Comparison of ENCODE assay signal across 1 cellular context in the genomic region with DNA sequence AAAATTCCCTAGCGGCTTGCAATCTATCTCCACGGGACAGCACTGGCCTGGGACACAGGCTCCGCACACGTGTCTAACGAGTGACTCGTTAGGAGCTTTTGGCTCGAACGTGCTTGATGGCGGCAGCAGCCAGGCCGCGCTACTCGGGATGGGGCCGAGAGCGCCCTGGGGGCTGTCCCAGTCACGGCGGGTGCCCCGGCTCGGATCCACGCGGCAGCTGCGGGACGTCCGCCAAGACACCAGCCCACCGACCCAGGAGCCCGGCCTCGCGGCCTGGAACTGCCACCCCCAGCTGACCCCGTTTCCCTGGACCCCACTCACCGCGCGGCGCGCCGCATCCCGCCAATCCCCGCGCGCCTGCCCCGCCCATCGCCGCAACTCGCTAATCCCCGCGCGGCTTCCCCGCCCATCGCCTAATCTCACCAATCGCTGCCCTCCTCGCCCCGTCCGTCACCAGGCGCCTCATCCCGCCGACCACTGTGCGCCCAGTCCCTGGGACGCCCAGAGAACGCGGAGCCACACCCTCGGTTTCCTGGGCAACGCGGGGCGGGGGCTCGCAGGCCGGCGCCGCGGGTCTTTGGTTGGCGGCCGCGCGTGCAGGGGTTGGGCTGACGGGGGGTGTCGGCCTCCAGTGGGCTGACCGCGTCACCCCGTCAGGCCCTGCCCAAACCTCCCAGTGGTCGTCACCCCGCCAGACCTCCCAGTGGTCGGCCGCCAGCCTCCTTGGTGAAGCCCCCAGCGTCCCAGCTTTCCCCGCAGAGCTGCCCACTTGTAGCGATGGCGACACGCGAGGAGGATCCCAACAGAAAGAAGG.
A peak's percentile ranks its signal among the peaks of the same experiment; 100 is the strongest.
TF ChIP-seq lines count a peak whose summit lies in the region.

A gene (minus strand): TSS at position 359 of the 814 bp plus-strand sequence. CDS start 1,495 bp downstream, outside the sequence.

TF ChIP-seq in HepG2, 621 proteins besides CTCF, POLR2A, EP300 and RAD21 (continued from another document and continues in another):
- no peak for TF ChIP-seq MAZ (IDR thresholded peaks at IDR 0.05; ENCODE audit: borderline replicate concordance, low read depth, low read length)
- peak; percentile 62 for TF ChIP-seq MAZ (CRISPR knock-in tag; IDR thresholded peaks at IDR 0.05; ENCODE audit: low read depth)
- TF ChIP-seq ARNT2 (CRISPR knock-in tag; IDR thresholded peaks at IDR 0.05; ENCODE audit: low read depth) = peak; percentile 86; the same call in 1 of the 2 replicates
- TF ChIP-seq, protein P1, sequence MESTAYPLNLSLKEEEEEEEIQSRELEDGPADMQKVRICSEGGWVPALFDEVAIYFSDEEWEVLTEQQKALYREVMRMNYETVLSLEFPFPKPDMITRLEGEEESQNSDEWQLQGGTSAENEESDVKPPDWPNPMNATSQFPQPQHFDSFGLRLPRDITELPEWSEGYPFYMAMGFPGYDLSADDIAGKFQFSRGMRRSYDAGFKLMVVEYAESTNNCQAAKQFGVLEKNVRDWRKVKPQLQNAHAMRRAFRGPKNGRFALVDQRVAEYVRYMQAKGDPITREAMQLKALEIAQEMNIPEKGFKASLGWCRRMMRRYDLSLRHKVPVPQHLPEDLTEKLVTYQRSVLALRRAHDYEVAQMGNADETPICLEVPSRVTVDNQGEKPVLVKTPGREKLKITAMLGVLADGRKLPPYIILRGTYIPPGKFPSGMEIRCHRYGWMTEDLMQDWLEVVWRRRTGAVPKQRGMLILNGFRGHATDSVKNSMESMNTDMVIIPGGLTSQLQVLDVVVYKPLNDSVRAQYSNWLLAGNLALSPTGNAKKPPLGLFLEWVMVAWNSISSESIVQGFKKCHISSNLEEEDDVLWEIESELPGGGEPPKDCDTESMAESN (CRISPR knock-in tag; conservative IDR thresholded peaks at IDR 0.05) = no peak; the same call in 1 of the 2 replicates
- 0 out of 2 replicates have a peak, but pooled peaks have one; percentile 15 for TF ChIP-seq ZNF121 (CRISPR knock-in tag; IDR thresholded peaks at IDR 0.05)
- TF ChIP-seq, protein P2, sequence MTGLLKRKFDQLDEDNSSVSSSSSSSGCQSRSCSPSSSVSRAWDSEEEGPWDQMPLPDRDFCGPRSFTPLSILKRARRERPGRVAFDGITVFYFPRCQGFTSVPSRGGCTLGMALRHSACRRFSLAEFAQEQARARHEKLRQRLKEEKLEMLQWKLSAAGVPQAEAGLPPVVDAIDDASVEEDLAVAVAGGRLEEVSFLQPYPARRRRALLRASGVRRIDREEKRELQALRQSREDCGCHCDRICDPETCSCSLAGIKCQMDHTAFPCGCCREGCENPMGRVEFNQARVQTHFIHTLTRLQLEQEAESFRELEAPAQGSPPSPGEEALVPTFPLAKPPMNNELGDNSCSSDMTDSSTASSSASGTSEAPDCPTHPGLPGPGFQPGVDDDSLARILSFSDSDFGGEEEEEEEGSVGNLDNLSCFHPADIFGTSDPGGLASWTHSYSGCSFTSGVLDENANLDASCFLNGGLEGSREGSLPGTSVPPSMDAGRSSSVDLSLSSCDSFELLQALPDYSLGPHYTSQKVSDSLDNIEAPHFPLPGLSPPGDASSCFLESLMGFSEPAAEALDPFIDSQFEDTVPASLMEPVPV (CRISPR knock-in tag; IDR thresholded peaks at IDR 0.05) = peak; percentile 85; the same call in 1 of the 2 replicates
- TF ChIP-seq ETV6 (CRISPR knock-in tag; conservative IDR thresholded peaks at IDR 0.05) = no peak
- TF ChIP-seq, protein P3, sequence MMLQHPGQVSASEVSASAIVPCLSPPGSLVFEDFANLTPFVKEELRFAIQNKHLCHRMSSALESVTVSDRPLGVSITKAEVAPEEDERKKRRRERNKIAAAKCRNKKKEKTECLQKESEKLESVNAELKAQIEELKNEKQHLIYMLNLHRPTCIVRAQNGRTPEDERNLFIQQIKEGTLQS (CRISPR knock-in tag; IDR thresholded peaks at IDR 0.05) = peak; percentile 69
- 0 out of 2 replicates have a peak, but pooled peaks have one; percentile 74 for TF ChIP-seq ZNF678 (CRISPR knock-in tag; IDR thresholded peaks at IDR 0.05)
- 0 out of 2 replicates have a peak, but pooled peaks have one; percentile 28 for TF ChIP-seq ETV5 (CRISPR knock-in tag; IDR thresholded peaks at IDR 0.05; ENCODE audit: borderline replicate concordance)
- 0 out of 2 replicates have a peak, but pooled peaks have one; percentile 61 for TF ChIP-seq ZSCAN30 (CRISPR knock-in tag; IDR thresholded peaks at IDR 0.05)
- TF ChIP-seq RFXAP (CRISPR knock-in tag; IDR thresholded peaks at IDR 0.05; ENCODE audit: borderline replicate concordance) = peak; percentile 91
- TF ChIP-seq, protein P4, sequence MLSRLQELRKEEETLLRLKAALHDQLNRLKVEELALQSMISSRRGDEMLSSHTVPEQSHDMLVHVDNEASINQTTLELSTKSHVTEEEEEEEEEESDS (CRISPR knock-in tag; IDR thresholded peaks at IDR 0.05; ENCODE audit: borderline replicate concordance) = 0 out of 2 replicates have a peak, but pooled peaks have one; percentile 32
- TF ChIP-seq JUND (CRISPR knock-in tag; IDR thresholded peaks at IDR 0.05) = no peak
- peak; percentile 39 for TF ChIP-seq AGO2 (optimal IDR thresholded peaks at IDR 0.05; ENCODE audit: low read depth, low read length)
- peak; percentile 85 for TF ChIP-seq CREB1 (IDR thresholded peaks at IDR 0.05)
- TF ChIP-seq CREB1 (CRISPR knock-in tag; IDR thresholded peaks at IDR 0.05) = peak; percentile 79; the same call in 1 of the 2 replicates
- no peak for TF ChIP-seq STAT5B (CRISPR knock-in tag; IDR thresholded peaks at IDR 0.05)
- peak; percentile 82 for TF ChIP-seq ZNF749 (CRISPR knock-in tag; IDR thresholded peaks at IDR 0.05; ENCODE audit: borderline replicate concordance)
- no peak; the same call in 1 of the 2 replicates for TF ChIP-seq CREM (IDR thresholded peaks at IDR 0.05)
- no peak for TF ChIP-seq CREM (CRISPR knock-in tag; IDR thresholded peaks at IDR 0.05)
- 0 out of 2 replicates have a peak, but pooled peaks have one; percentile 24 for TF ChIP-seq FOXK1 (CRISPR knock-in tag; IDR thresholded peaks at IDR 0.05; ENCODE audit: borderline replicate concordance, low read depth)
- TF ChIP-seq ZBTB7A (CRISPR knock-in tag; IDR thresholded peaks at IDR 0.05) = no peak
- TF ChIP-seq, protein P5, sequence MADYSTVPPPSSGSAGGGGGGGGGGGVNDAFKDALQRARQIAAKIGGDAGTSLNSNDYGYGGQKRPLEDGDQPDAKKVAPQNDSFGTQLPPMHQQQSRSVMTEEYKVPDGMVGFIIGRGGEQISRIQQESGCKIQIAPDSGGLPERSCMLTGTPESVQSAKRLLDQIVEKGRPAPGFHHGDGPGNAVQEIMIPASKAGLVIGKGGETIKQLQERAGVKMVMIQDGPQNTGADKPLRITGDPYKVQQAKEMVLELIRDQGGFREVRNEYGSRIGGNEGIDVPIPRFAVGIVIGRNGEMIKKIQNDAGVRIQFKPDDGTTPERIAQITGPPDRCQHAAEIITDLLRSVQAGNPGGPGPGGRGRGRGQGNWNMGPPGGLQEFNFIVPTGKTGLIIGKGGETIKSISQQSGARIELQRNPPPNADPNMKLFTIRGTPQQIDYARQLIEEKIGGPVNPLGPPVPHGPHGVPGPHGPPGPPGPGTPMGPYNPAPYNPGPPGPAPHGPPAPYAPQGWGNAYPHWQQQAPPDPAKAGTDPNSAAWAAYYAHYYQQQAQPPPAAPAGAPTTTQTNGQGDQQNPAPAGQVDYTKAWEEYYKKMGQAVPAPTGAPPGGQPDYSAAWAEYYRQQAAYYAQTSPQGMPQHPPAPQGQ (CRISPR knock-in tag; IDR thresholded peaks at IDR 0.05; ENCODE audit: borderline replicate concordance) = no peak
- TF ChIP-seq HNRNPK (IDR thresholded peaks at IDR 0.05; ENCODE audit: low read depth, low read length, poor library complexity, severe bottlenecking) = peak; percentile 82
- TF ChIP-seq GABPB1 (CRISPR knock-in tag; IDR thresholded peaks at IDR 0.05) = peak; percentile 74; the same call in 1 of the 2 replicates
- TF ChIP-seq REL (CRISPR knock-in tag; conservative IDR thresholded peaks at IDR 0.05) = peak; percentile 51; the same call in 1 of the 2 replicates
- peak; percentile 91 for TF ChIP-seq HES4 (CRISPR knock-in tag; IDR thresholded peaks at IDR 0.05; ENCODE audit: borderline replicate concordance)
- TF ChIP-seq, protein P6, sequence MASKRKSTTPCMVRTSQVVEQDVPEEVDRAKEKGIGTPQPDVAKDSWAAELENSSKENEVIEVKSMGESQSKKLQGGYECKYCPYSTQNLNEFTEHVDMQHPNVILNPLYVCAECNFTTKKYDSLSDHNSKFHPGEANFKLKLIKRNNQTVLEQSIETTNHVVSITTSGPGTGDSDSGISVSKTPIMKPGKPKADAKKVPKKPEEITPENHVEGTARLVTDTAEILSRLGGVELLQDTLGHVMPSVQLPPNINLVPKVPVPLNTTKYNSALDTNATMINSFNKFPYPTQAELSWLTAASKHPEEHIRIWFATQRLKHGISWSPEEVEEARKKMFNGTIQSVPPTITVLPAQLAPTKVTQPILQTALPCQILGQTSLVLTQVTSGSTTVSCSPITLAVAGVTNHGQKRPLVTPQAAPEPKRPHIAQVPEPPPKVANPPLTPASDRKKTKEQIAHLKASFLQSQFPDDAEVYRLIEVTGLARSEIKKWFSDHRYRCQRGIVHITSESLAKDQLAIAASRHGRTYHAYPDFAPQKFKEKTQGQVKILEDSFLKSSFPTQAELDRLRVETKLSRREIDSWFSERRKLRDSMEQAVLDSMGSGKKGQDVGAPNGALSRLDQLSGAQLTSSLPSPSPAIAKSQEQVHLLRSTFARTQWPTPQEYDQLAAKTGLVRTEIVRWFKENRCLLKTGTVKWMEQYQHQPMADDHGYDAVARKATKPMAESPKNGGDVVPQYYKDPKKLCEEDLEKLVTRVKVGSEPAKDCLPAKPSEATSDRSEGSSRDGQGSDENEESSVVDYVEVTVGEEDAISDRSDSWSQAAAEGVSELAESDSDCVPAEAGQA (IDR thresholded peaks at IDR 0.05; ENCODE audit: low read depth) = peak; percentile 23; the same call in 1 of the 2 replicates
- TF ChIP-seq, protein P6 (CRISPR knock-in tag; IDR thresholded peaks at IDR 0.05; ENCODE audit: borderline replicate concordance) = no peak
- TF ChIP-seq, protein P7, sequence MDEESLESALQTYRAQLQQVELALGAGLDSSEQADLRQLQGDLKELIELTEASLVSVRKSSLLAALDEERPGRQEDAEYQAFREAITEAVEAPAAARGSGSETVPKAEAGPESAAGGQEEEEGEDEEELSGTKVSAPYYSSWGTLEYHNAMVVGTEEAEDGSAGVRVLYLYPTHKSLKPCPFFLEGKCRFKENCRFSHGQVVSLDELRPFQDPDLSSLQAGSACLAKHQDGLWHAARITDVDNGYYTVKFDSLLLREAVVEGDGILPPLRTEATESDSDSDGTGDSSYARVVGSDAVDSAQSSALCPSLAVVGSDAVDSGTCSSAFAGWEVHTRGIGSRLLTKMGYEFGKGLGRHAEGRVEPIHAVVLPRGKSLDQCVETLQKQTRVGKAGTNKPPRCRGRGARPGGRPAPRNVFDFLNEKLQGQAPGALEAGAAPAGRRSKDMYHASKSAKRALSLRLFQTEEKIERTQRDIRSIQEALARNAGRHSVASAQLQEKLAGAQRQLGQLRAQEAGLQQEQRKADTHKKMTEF (CRISPR knock-in tag; IDR thresholded peaks at IDR 0.05) = peak; percentile 76; the same call in 1 of the 2 replicates
- no peak for TF ChIP-seq ZMYM2 (CRISPR knock-in tag; IDR thresholded peaks at IDR 0.05)
- no peak for TF ChIP-seq ZNF282 (IDR thresholded peaks at IDR 0.05; ENCODE audit: partially characterized antibody)
- peak; percentile 57; the same call in 1 of the 2 replicates for TF ChIP-seq KLF12 (CRISPR knock-in tag; IDR thresholded peaks at IDR 0.05; ENCODE audit: borderline replicate concordance)
- TF ChIP-seq SNAPC2 (CRISPR knock-in tag; IDR thresholded peaks at IDR 0.05) = no peak
- no peak; the same call in 1 of the 2 replicates for TF ChIP-seq ARID2 (CRISPR knock-in tag; IDR thresholded peaks at IDR 0.05; ENCODE audit: borderline replicate concordance)
- TF ChIP-seq NFIB (CRISPR knock-in tag; IDR thresholded peaks at IDR 0.05; ENCODE audit: borderline replicate concordance) = no peak
- TF ChIP-seq TSC22D2 (CRISPR knock-in tag; IDR thresholded peaks at IDR 0.05; ENCODE audit: borderline replicate concordance) = 0 out of 2 replicates have a peak, but pooled peaks have one; percentile 34
- TF ChIP-seq ZNF709 (CRISPR knock-in tag; IDR thresholded peaks at IDR 0.05) = peak; percentile 92; the same call in 1 of the 2 replicates
- TF ChIP-seq TOPORS (CRISPR knock-in tag; IDR thresholded peaks at IDR 0.05) = no peak
- TF ChIP-seq, protein P8, sequence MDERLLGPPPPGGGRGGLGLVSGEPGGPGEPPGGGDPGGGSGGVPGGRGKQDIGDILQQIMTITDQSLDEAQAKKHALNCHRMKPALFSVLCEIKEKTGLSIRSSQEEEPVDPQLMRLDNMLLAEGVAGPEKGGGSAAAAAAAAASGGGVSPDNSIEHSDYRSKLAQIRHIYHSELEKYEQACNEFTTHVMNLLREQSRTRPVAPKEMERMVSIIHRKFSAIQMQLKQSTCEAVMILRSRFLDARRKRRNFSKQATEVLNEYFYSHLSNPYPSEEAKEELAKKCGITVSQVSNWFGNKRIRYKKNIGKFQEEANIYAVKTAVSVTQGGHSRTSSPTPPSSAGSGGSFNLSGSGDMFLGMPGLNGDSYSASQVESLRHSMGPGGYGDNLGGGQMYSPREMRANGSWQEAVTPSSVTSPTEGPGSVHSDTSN (CRISPR knock-in tag; IDR thresholded peaks at IDR 0.05) = peak; percentile 85
- no peak for TF ChIP-seq ZNF75D (CRISPR knock-in tag; IDR thresholded peaks at IDR 0.05; ENCODE audit: borderline replicate concordance)
- no peak for TF ChIP-seq ZNF619 (CRISPR knock-in tag; IDR thresholded peaks at IDR 0.05)
- TF ChIP-seq RBM22 (optimal IDR thresholded peaks at IDR 0.05; ENCODE audit: low read length) = no peak
- peak; percentile 77 for TF ChIP-seq TAF1 (CRISPR knock-in tag; IDR thresholded peaks at IDR 0.05)
- TF ChIP-seq SKI (IDR thresholded peaks at IDR 0.05; ENCODE audit: partially characterized antibody) = no peak
- no peak for TF ChIP-seq MED13 (CRISPR knock-in tag; IDR thresholded peaks at IDR 0.05)
- no peak for TF ChIP-seq STAG1 (CRISPR knock-in tag; IDR thresholded peaks at IDR 0.05)
- TF ChIP-seq ZNF792 (CRISPR knock-in tag; IDR thresholded peaks at IDR 0.05) = no peak; the same call in 1 of the 2 replicates
